Comparison of ENCODE assay signal across 1 cellular context in the genomic region with DNA sequence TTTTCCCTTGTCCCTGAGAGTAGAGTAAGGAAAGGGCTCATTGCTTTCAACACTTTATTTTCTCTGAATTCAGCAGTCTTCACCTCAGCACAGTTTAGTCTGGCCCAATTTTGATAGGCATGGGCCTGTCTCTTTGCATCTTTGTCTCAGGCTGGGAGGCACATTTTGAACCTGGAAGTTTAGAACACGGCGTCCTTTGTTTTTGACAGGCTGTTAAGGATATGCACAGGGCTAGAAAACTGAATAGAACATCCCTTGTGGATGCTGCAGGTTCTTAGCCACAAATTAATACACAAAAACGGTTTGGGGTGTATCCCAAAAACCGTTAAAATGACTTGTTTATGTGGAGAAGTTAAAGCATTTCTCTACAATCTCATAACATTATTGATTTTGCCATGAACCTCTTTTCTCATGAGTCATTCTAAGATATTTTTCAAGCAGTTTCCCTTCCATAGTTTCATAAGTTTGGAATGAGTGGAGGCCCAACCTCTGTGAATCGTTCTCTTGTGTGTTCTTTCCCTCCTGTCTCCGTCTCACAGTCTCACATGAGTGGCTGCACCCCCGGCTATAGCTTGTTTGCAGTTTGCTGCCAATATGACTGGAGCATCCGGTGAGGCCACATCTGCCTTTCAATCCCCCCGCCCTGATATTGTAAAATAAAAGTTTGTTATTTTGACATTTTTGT.
TF ChIP-seq lines count a peak whose summit lies in the region.

No MANE protein-coding gene starts in this region.

TF ChIP-seq in SK-N-SH treated with all-trans-retinoic acid at 6 μM for 48 hours, 23 proteins besides CTCF, POLR2A, EP300 and RAD21 (continued from another document):
- TF ChIP-seq, protein P1, sequence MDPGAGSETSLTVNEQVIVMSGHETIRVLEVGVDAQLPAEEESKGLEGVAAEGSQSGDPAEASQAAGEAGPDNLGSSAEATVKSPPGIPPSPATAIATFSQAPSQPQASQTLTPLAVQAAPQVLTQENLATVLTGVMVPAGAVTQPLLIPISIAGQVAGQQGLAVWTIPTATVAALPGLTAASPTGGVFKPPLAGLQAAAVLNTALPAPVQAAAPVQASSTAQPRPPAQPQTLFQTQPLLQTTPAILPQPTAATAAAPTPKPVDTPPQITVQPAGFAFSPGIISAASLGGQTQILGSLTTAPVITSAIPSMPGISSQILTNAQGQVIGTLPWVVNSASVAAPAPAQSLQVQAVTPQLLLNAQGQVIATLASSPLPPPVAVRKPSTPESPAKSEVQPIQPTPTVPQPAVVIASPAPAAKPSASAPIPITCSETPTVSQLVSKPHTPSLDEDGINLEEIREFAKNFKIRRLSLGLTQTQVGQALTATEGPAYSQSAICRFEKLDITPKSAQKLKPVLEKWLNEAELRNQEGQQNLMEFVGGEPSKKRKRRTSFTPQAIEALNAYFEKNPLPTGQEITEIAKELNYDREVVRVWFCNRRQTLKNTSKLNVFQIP (CRISPR knock-in tag; IDR thresholded peaks at IDR 0.05; ENCODE audit: borderline replicate concordance, low read depth) = no peak
- TF ChIP-seq, protein P2, sequence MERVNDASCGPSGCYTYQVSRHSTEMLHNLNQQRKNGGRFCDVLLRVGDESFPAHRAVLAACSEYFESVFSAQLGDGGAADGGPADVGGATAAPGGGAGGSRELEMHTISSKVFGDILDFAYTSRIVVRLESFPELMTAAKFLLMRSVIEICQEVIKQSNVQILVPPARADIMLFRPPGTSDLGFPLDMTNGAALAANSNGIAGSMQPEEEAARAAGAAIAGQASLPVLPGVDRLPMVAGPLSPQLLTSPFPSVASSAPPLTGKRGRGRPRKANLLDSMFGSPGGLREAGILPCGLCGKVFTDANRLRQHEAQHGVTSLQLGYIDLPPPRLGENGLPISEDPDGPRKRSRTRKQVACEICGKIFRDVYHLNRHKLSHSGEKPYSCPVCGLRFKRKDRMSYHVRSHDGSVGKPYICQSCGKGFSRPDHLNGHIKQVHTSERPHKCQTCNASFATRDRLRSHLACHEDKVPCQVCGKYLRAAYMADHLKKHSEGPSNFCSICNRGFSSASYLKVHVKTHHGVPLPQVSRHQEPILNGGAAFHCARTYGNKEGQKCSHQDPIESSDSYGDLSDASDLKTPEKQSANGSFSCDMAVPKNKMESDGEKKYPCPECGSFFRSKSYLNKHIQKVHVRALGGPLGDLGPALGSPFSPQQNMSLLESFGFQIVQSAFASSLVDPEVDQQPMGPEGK (CRISPR knock-in tag; IDR thresholded peaks at IDR 0.05; ENCODE audit: borderline replicate concordance) = no peak
- no peak for TF ChIP-seq ESRRG (CRISPR knock-in tag; IDR thresholded peaks at IDR 0.05)
